In genomic region chr15:48149858-48150257, GRCh38 we compare ENCODE assay signal across 16 cellular contexts. TPM values are rescaled to one million over a fixed set of nuclear protein-coding genes. Genes with fewer than 3 reads are reported as not detected.
DNase-seq lines count a peak whose midpoint lies in the region; TF ChIP-seq lines count a peak whose summit lies in the region.
"Had no signal": no experiment of that assay in that cellular context is flagged by ENCODE, and none has a peak within 500 bp of the region (broad histone marks: within the 10 kb centered on the region; RNA-seq: fewer than 3 reads in every experiment).

No MANE protein-coding gene starts in this region.

- peaks cover 18% of the 10 kb centered on the region for H3K4me1 ChIP-seq in HUES64 (ENCODE audit: insufficient read depth, low read length)
- H3K4me1 ChIP-seq in iPS-20b (ENCODE audit: insufficient read depth, low read length): peaks cover 18% of the 10 kb centered on the region
- H3K4me1 ChIP-seq: gastrocnemius medialis, parathyroid adenoma, thyroid gland had no signal

- CTCF ChIA-PET in AG04450 (lab: Charles Lee): interaction anchor here (1.2 to 1.3 kb wide), 2 partner anchors 10 to 136 kb away, joined by 3 read pairs; no protein-coding TSS in a partner anchor

- H3K4me3 ChIP-seq in AG04450 (ENCODE audit: low read depth, low read length) (no peak overlapping the region), HUES64 (ENCODE audit: low read length) (peak overlapping the region; percentile 5; the same call in 1 of the 2 replicates), iPS-20b (ENCODE audit: low read length) (peak overlapping the region; percentile 3; the same call in 1 of the 2 replicates)
- H3K4me3 ChIP-seq: dorsolateral prefrontal cortex, gastrocnemius medialis, thyroid gland had no signal

- H3K9ac ChIP-seq in HUES64 (ENCODE audit: low read depth, low read length): peak overlapping the region; percentile 9; the same call in 1 of the 2 replicates
- no peak overlapping the region for H3K9ac ChIP-seq in iPS-20b (ENCODE audit: low read depth, low read length)
- H3K9ac ChIP-seq: parathyroid adenoma had no signal

- H3K27ac ChIP-seq in AG04450 (ENCODE audit: low read depth, low read length): no peak overlapping the region
- H3K27ac ChIP-seq in HUES64 (ENCODE audit: low read depth, low read length): peak overlapping the region; percentile 61
- no peak overlapping the region for H3K27ac ChIP-seq in iPS-20b (ENCODE audit: low read length)
- H3K27ac ChIP-seq: dorsolateral prefrontal cortex, gastrocnemius medialis, HL-60, parathyroid adenoma, thyroid gland had no signal

- 64% methylated on average over 4 of the region's 4 CpGs for WGBS in HUES64

- POLR2A ChIA-PET in AG04450 (lab: Yijun Ruan, JAX): no interaction called here

- TF ChIP-seq CTCF in AG04450 (IDR thresholded peaks at IDR 0.05; ENCODE audit: low read depth, low read length) (no peak), GM20000 (IDR thresholded peaks at IDR 0.05; ENCODE audit: extremely low read depth, missing control alignments) (no peak)

- H3K9me3 ChIP-seq in AG04450 (ENCODE audit: control insufficient read depth, insufficient read depth, low read length): no peaks in the 10 kb centered on the region
- H3K9me3 ChIP-seq in HUES64 (ENCODE audit: insufficient read depth, low read depth, low read length): no peaks in the 10 kb centered on the region
- H3K9me3 ChIP-seq in iPS-20b (ENCODE audit: insufficient read depth, low read depth, low read length): no peaks in the 10 kb centered on the region
- H3K9me3 ChIP-seq: gastrocnemius medialis, thyroid gland had no signal

- DNase-seq in AG04450 (ENCODE audit: low read depth, low spot score) (peak; percentile 26), astrocyte of the hippocampus (ENCODE audit: low read depth, low spot score) (peak; percentile 44), SIG-M5 (lab: John Stamatoyannopoulos, UW) (no peak), GOT3 (lab: John Stamatoyannopoulos, UW) (no peak), GM20000 (ENCODE audit: low spot score) (no peak)
- no peak for DNase-seq in activated CD4-positive, CD25-positive, alpha-beta regulatory T cell (lab: John Stamatoyannopoulos, UW)
- DNase-seq: activated B cell treated with CpG ODN at 0.5 μM for 24 hours; activated naive CD8-positive, alpha-beta T cell treated with anti-CD3 and anti-CD28 coated beads, Interleukin-2, amount 50 U/mL, for 24 hours; dorsolateral prefrontal cortex; gastrocnemius medialis; NK-92 treated with Interleukin-12 subunit alpha and Interleukin-12 subunit beta, amount 100 ng/mL, for 24 hours; thyroid gland had no signal

- H3K27me3 ChIP-seq in AG04450 (ENCODE audit: control insufficient read depth, insufficient read depth, low read length) (no peaks in the 10 kb centered on the region), HUES64 (ENCODE audit: insufficient read depth, low read length) (no peaks in the 10 kb centered on the region), iPS-20b (ENCODE audit: insufficient read depth, low read length) (no peaks in the 10 kb centered on the region)
- H3K27me3 ChIP-seq: dorsolateral prefrontal cortex, gastrocnemius medialis, thyroid gland had no signal

- peaks cover 94% of the 10 kb centered on the region for H3K36me3 ChIP-seq in HUES64 (ENCODE audit: insufficient read depth, low read length)
- peaks cover 92% of the 10 kb centered on the region for H3K36me3 ChIP-seq in iPS-20b (ENCODE audit: insufficient read depth, low read depth, low read length)
- H3K36me3 ChIP-seq: gastrocnemius medialis, thyroid gland had no signal

RNA-seq across cellular contexts. Expression of gene MYEF2, which starts 28.2 kb away (rescaled TPM):
- 7.1 and 9.4 TPM in 2 replicates for polyA plus RNA-seq in AG04450 (2011; rRNA removed)
- polyA minus RNA-seq in AG04450 (2011; rRNA and poly(A)+ RNA removed): 6.8 and 9.5 TPM in 2 replicates
- 51.7 TPM for polyA plus RNA-seq in HUES64 (2013, experiment 1 of 2)
- polyA plus RNA-seq in HUES64 (2013, experiment 2 of 2): 70.4 TPM

RNA-seq across cellular contexts. Expression of gene SLC24A5, which starts 29.1 kb away (rescaled TPM):
- polyA plus RNA-seq in AG04450 (2011; rRNA removed): 0.05 TPM in 1 of 2 replicates, not detected in the other
- not detected in 2 replicates for polyA minus RNA-seq in AG04450 (2011; rRNA and poly(A)+ RNA removed)
- not detected for polyA plus RNA-seq in HUES64 (2013, experiment 1 of 2)
- polyA plus RNA-seq in HUES64 (2013, experiment 2 of 2): not detected

RNA-seq across cellular contexts. Expression of gene CTXN2, which starts 41.6 kb away (rescaled TPM):
- polyA plus RNA-seq in AG04450 (2011; rRNA removed): not detected in 2 replicates
- polyA minus RNA-seq in AG04450 (2011; rRNA and poly(A)+ RNA removed): not detected in 2 replicates
- 0.15 TPM for polyA plus RNA-seq in HUES64 (2013, experiment 1 of 2)
- not detected for polyA plus RNA-seq in HUES64 (2013, experiment 2 of 2)

RNA-seq across cellular contexts. Expression of gene SLC12A1, which starts 56.2 kb away (rescaled TPM):
- polyA plus RNA-seq in AG04450 (2011; rRNA removed): not detected in 2 replicates
- polyA minus RNA-seq in AG04450 (2011; rRNA and poly(A)+ RNA removed): not detected in 2 replicates
- 0.45 TPM for polyA plus RNA-seq in HUES64 (2013, experiment 1 of 2)
- polyA plus RNA-seq in HUES64 (2013, experiment 2 of 2): 0.38 TPM

Comparison
In these comparisons a context has a peak if more than half of its experiments do, and no peak if none do; other contexts are left out.
1. DNase-seq: peak in AG04450 (single experiment) and astrocyte of the hippocampus (single experiment); none in activated CD4-positive, CD25-positive, alpha-beta regulatory T cell (0 of 4), SIG-M5 (single experiment), GOT3 (single experiment) and GM20000 (single experiment).